Comparison of ENCODE assay signal across 13 cellular contexts in genomic region chr12:3988519-3989217, GRCh38.
A peak's percentile ranks its signal among the peaks of the same experiment; 100 is the strongest.
DNase-seq lines count a peak whose midpoint lies in the region; ATAC-seq, FAIRE-seq and TF ChIP-seq lines count a peak whose summit lies in the region.
"Had no signal": no experiment of that assay in that cellular context is flagged by ENCODE, and none has a peak within 500 bp of the region (broad histone marks: within the 10 kb centered on the region; RNA-seq: fewer than 3 reads in every experiment).

No MANE protein-coding gene starts in this region.

- H3K4me3 Mint-ChIP-seq in stimulated activated naive CD8-positive, alpha-beta T cell treated with anti-CD3 and anti-CD28 coated beads, Interleukin-15, Interleukin-2, amounts not matched to agents 100 ng/mL and 50 ng/mL, for 24 hours, result peak overlapping the region; percentile 67

- RAD21 ChIA-PET in GM12878 (lab: Charles Lee; ENCODE audit: unreplicated experiment), result interaction anchor here (1.3 to 1.6 kb wide), 3 partner anchors 102 to 288 kb away, joined by 3 to 4 read pairs (median 3); no protein-coding TSS in a partner anchor

- no peaks in the 10 kb centered on the region for H3K36me3 ChIP-seq in GM12878 (ENCODE audit: control insufficient read depth in 2 of 2, insufficient read depth in 2 of 2, low read length in 1 of 2)
- H3K36me3 ChIP-seq: cardiac muscle cell had no signal

- WGBS in GM12878 (ENCODE audit: insufficient coverage, insufficient replicate concordance, low lambda C conversion rate, missing lambda C conversion rate), result 3% methylated on average over 4 of the region's 4 CpGs

- H3K4me2 ChIP-seq in GM12878 (ENCODE audit: control insufficient read depth, insufficient read depth), result peak overlapping the region; percentile 21; the same call in 1 of the 2 replicates

- no peak overlapping the region for H3K4me3 ChIP-seq in GM12878
- H3K4me3 ChIP-seq: cardiac muscle cell had no signal

- no peak for TF ChIP-seq CTCF in GM12878 (IDR thresholded peaks at IDR 0.05 in 2 of 3, conservative IDR thresholded peaks at IDR 0.05 in 1 of 3; ENCODE audit: control insufficient read depth in 2 of 3, extremely low read depth in 1 of 3, insufficient read depth in 1 of 3, low read depth in 3 of 3, low read length in 3 of 3)

- TF ChIP-seq EP300 in GM12878 (IDR thresholded peaks at IDR 0.05; ENCODE audit: borderline replicate concordance in 1 of 2, control insufficient read depth in 1 of 2, low read depth in 2 of 2, low read length in 2 of 2), result no peak

- H3K9me3 Mint-ChIP-seq in stimulated activated naive CD8-positive, alpha-beta T cell treated with anti-CD3 and anti-CD28 coated beads, Interleukin-15, Interleukin-2, amounts not matched to agents 100 ng/mL and 50 ng/mL, for 24 hours, result no peaks in the 10 kb centered on the region

- CTCF ChIA-PET in GM12878 (lab: Yijun Ruan, JAX), result interaction anchor here (0.7 to 9.7 kb wide), 12 partner anchors 9 to 546 kb away, joined by 3 to 61 read pairs (median 4); no protein-coding TSS in a partner anchor

- BruUV-seq in GM12878 (replicated peaks; lab: Mats Ljungman, UMichigan), result no TSS peak

- POLR2A ChIA-PET in GM12878 (lab: Charles Lee), result interaction anchor here (0.5 kb wide), 1 partner anchor 336 kb away, joined by 4 read pairs; no protein-coding TSS in a partner anchor

- no peak for TF ChIP-seq RAD21 in GM12878 (IDR thresholded peaks at IDR 0.05; ENCODE audit: insufficient read depth, low read depth, low read length)

- intact Hi-C loops in GM12878 (cut with micrococcal nuclease; ENCODE audit: unreplicated experiment), result no loop called here

- peaks cover 1% of the 10 kb centered on the region; the same call in 1 of the 3 replicates for H3K9me3 ChIP-seq in GM12878 (replicated peaks; ENCODE audit: control insufficient read depth, insufficient read depth, low read length)

- DNase-seq in activated T-cell treated with anti-CD3 and anti-CD28 coated beads for 1 hour (ENCODE audit: low read depth), result peak; percentile 13
- no peak for DNase-seq in activated T-cell treated with anti-CD3 and anti-CD28 coated beads for 4 hours
- peak; percentile 16 for DNase-seq in MV-4-11 (lab: John Stamatoyannopoulos, UW)
- peak; percentile 36 for DNase-seq in GM12878 (ENCODE audit: low read depth, low spot score)
- DNase-seq in NCI-H187 (lab: John Stamatoyannopoulos, UW), result no peak
- no peak for DNase-seq in SIG-M5 treated with dmso at 0.1 percent for 504 hours (lab: John Stamatoyannopoulos, UW; ENCODE audit: unreplicated experiment)
- DNase-seq: foreskin melanocyte, IMR-90, NCI-H748 treated with DMSO at 0.1 percent for 48 hours had no signal

- ATAC-seq in GM12878, result peak; percentile 81
- no peak for ATAC-seq in GM19455 (IDR thresholded peaks at IDR 0.05; ENCODE audit: unreplicated experiment)
- ATAC-seq: HCT116 had no signal

- H3K27me3 Mint-ChIP-seq in stimulated activated naive CD8-positive, alpha-beta T cell treated with anti-CD3 and anti-CD28 coated beads, Interleukin-15, Interleukin-2, amounts not matched to agents 100 ng/mL and 50 ng/mL, for 24 hours, result no peaks in the 10 kb centered on the region

- peak overlapping the region; percentile 2 for H2AFZ ChIP-seq in GM12878 (ENCODE audit: control insufficient read depth, low read depth, low read length)

- in situ Hi-C loops in GM12878 (cut with MboI), result no loop called here

- FAIRE-seq in GM12878 (lab: Jason Lieb, UNC), result no peak

- H3K36me3 Mint-ChIP-seq in stimulated activated naive CD8-positive, alpha-beta T cell treated with anti-CD3 and anti-CD28 coated beads, Interleukin-15, Interleukin-2, amounts not matched to agents 100 ng/mL and 50 ng/mL, for 24 hours (ENCODE audit: low read depth), result no peaks in the 10 kb centered on the region

- H3K4me1 Mint-ChIP-seq in stimulated activated naive CD8-positive, alpha-beta T cell treated with anti-CD3 and anti-CD28 coated beads, Interleukin-15, Interleukin-2, amounts not matched to agents 100 ng/mL and 50 ng/mL, for 24 hours (ENCODE audit: low read depth), result peaks cover 43% of the 10 kb centered on the region

- TF ChIP-seq POLR2A in GM12878 (IDR thresholded peaks at IDR 0.05; ENCODE audit: low read depth, low read length), result no peak

- H3K27me3 ChIP-seq in GM12878 (replicated peaks in 1 of 2; ENCODE audit: control insufficient read depth in 2 of 2, insufficient read depth in 2 of 2, low read length in 1 of 2), result no peaks in the 10 kb centered on the region; a peak in 1 of 4 replicates
- H3K27me3 ChIP-seq: cardiac muscle cell had no signal

- SMC1A ChIA-PET in GM12878 (lab: Charles Lee; ENCODE audit: uncharacterized antibody, unreplicated experiment), result interaction anchor here (0.6 to 2.8 kb wide), 10 partner anchors 10 to 288 kb away, joined by 3 to 8 read pairs (median 4); no protein-coding TSS in a partner anchor

- peak overlapping the region; percentile 91 for H3K27ac Mint-ChIP-seq in stimulated activated naive CD8-positive, alpha-beta T cell treated with anti-CD3 and anti-CD28 coated beads, Interleukin-15, Interleukin-2, amounts not matched to agents 100 ng/mL and 50 ng/mL, for 24 hours

- peaks cover 8% of the 10 kb centered on the region for H3K4me1 ChIP-seq in GM12878 (ENCODE audit: control insufficient read depth, insufficient read depth, low read length)

- no peaks in the 10 kb centered on the region for H3K79me2 ChIP-seq in GM12878 (ENCODE audit: control insufficient read depth, insufficient read depth, low read length)

- no peak overlapping the region for H3K9ac ChIP-seq in GM12878 (ENCODE audit: control insufficient read depth, insufficient read depth, low read length)

- H3K27ac ChIP-seq in GM12878 (ENCODE audit: control insufficient read depth, insufficient read depth), result no peak overlapping the region
- H3K27ac ChIP-seq: cardiac muscle cell had no signal

- no peaks in the 10 kb centered on the region for H4K20me1 ChIP-seq in GM12878 (ENCODE audit: control insufficient read depth, insufficient read depth)

TF ChIP-seq in GM12878, 131 proteins besides CTCF, POLR2A, EP300 and RAD21 (continues in another document):
- TF ChIP-seq ZBTB11 (CRISPR knock-in tag; IDR thresholded peaks at IDR 0.05) (no peak), IKZF1 (conservative IDR thresholded peaks at IDR 0.05) (peak; percentile 37), MYB (IDR thresholded peaks at IDR 0.05; ENCODE audit: borderline replicate concordance, low read depth, low read length) (no peak), IKZF2 (IDR thresholded peaks at IDR 0.05) (peak in 1 of 2 experiments; percentile 40; a peak in 1 of 4 replicates), ATF3 (IDR thresholded peaks at IDR 0.05; ENCODE audit: borderline replicate concordance, extremely low read depth, low read depth, low read length) (no peak), SPI1 (IDR thresholded peaks at IDR 0.05; ENCODE audit: borderline replicate concordance, insufficient read depth, low read depth, low read length) (peak; percentile 42; the same call in 1 of the 2 replicates), ASH2L (IDR thresholded peaks at IDR 0.05; ENCODE audit: borderline replicate concordance, low read depth) (no peak), JUNB (IDR thresholded peaks at IDR 0.05) (no peak), PKNOX1 (IDR thresholded peaks at IDR 0.05) (peak; percentile 80), RUNX3 (IDR thresholded peaks at IDR 0.05; ENCODE audit: low read length) (peak; percentile 39; the same call in 1 of the 2 replicates), YY1 (IDR thresholded peaks at IDR 0.05; ENCODE audit: low read depth, low read length) (peak; percentile 54; the same call in 1 of the 2 replicates), SMC3 (IDR thresholded peaks at IDR 0.05; ENCODE audit: borderline replicate concordance, low read length) (no peak), ZSCAN29 (IDR thresholded peaks at IDR 0.05) (no peak), POLR2AphosphoS2 (IDR thresholded peaks at IDR 0.05; ENCODE audit: low read depth, low read length) (no peak), MTA2 (IDR thresholded peaks at IDR 0.05; ENCODE audit: low read depth) (no peak), HDGF (IDR thresholded peaks at IDR 0.05) (no peak), ZNF207 (IDR thresholded peaks at IDR 0.05; ENCODE audit: borderline replicate concordance) (no peak)

Comparison
In these comparisons a context has a peak if more than half of its experiments do, and no peak if none do; other contexts are left out.
1. DNase-seq: peak in activated T-cell treated with anti-CD3 and anti-CD28 coated beads for 1 hour (single experiment), MV-4-11 (single experiment) and GM12878 (single experiment); none in activated T-cell treated with anti-CD3 and anti-CD28 coated beads for 4 hours (single experiment), NCI-H187 (0 of 2) and SIG-M5 treated with dmso at 0.1 percent for 504 hours (single experiment).